1 cellular context compared by ENCODE assay signal in genomic region chr19:1027953-1028902, GRCh38.
TF ChIP-seq lines count a peak whose summit lies in the region.

No MANE protein-coding gene starts in this region.

TF ChIP-seq in K562, 482 proteins besides CTCF, POLR2A, EP300 and RAD21 (continued from another document and continues in another):
- peak; percentile 80; the same call in 1 of the 2 replicates for TF ChIP-seq TFAP4 (CRISPR knock-in tag; IDR thresholded peaks at IDR 0.05; ENCODE audit: borderline replicate concordance)
- peak; percentile 48; the same call in 1 of the 2 replicates for TF ChIP-seq RB1 (IDR thresholded peaks at IDR 0.05; ENCODE audit: low read depth)
- no peak for TF ChIP-seq SAP30 (IDR thresholded peaks at IDR 0.05; ENCODE audit: borderline replicate concordance, insufficient read depth, low read depth, low read length, poor library complexity, severe bottlenecking)
- peak; percentile 38 for TF ChIP-seq RBM25 (IDR thresholded peaks at IDR 0.05; ENCODE audit: low read depth, low read length, severe bottlenecking)
- peak in 1 of 3 experiments; percentile 90; a peak in 2 of 6 replicates for TF ChIP-seq ZBTB11 (CRISPR knock-in tag; IDR thresholded peaks at IDR 0.05)
- TF ChIP-seq POLR2AphosphoS5 (IDR thresholded peaks at IDR 0.05; ENCODE audit: control insufficient read depth, insufficient read depth, low read depth, low read length): peak; percentile 46; the same call in 1 of the 2 replicates
- TF ChIP-seq ZFP36 (IDR thresholded peaks at IDR 0.05; ENCODE audit: low read depth, low read length, partially characterized antibody): peak; percentile 92
- TF ChIP-seq SMARCA5 (IDR thresholded peaks at IDR 0.05): peak; percentile 60; the same call in 1 of the 2 replicates
- no peak for TF ChIP-seq KLF10 (CRISPR knock-in tag; IDR thresholded peaks at IDR 0.05)
- peak; percentile 84 for TF ChIP-seq ZBTB40 (IDR thresholded peaks at IDR 0.05)
- TF ChIP-seq ZBTB40 (CRISPR knock-in tag; IDR thresholded peaks at IDR 0.05): no peak
- TF ChIP-seq HMG20A (CRISPR knock-in tag; conservative IDR thresholded peaks at IDR 0.05): no peak
- TF ChIP-seq CHCHD3 (CRISPR knock-in tag; IDR thresholded peaks at IDR 0.05): no peak
- 0 out of 4 replicates have a peak, but pooled peaks of 1 of the 2 experiments have one; percentile 7 for TF ChIP-seq RCOR1 (IDR thresholded peaks at IDR 0.05; ENCODE audit: borderline replicate concordance in 1 of 2, low read depth in 2 of 2, low read length in 2 of 2)
- no peak for TF ChIP-seq NR2C1 (IDR thresholded peaks at IDR 0.05)
- peak; percentile 27; the same call in 1 of the 2 replicates for TF ChIP-seq NR2C1 (tag; IDR thresholded peaks at IDR 0.05)
- TF ChIP-seq HCFC1 (IDR thresholded peaks at IDR 0.05; ENCODE audit: low read depth, low read length): 0 out of 2 replicates have a peak, but pooled peaks have one; percentile 2
- TF ChIP-seq ARID1B (IDR thresholded peaks at IDR 0.05): peak; percentile 33; the same call in 1 of the 2 replicates
- TF ChIP-seq CBX1 (IDR thresholded peaks at IDR 0.05; ENCODE audit: low read depth): peak; percentile 78
- peak; percentile 37 for TF ChIP-seq DACH1 (IDR thresholded peaks at IDR 0.05; ENCODE audit: partially characterized antibody)
- TF ChIP-seq TCF7 (IDR thresholded peaks at IDR 0.05; ENCODE audit: borderline replicate concordance): peak; percentile 15; the same call in 1 of the 2 replicates
- no peak for TF ChIP-seq ZNF212 (CRISPR knock-in tag; IDR thresholded peaks at IDR 0.05)
- TF ChIP-seq KAT2B (IDR thresholded peaks at IDR 0.05; ENCODE audit: low read depth, low read length): no peak
- peak; percentile 97 for TF ChIP-seq VEZF1 (CRISPR knock-in tag; IDR thresholded peaks at IDR 0.05)
- peak; percentile 45 for TF ChIP-seq RBM22 (IDR thresholded peaks at IDR 0.05; ENCODE audit: low read depth, low read length, poor library complexity, severe bottlenecking)
- no peak for TF ChIP-seq RBM34 (IDR thresholded peaks at IDR 0.05; ENCODE audit: borderline replicate concordance, insufficient read depth, low read length)
- TF ChIP-seq ASH1L (IDR thresholded peaks at IDR 0.05; ENCODE audit: borderline replicate concordance, low read depth, partially characterized antibody): no peak
- 0 out of 2 replicates have a peak, but pooled peaks have one; percentile 62 for TF ChIP-seq ETV5 (CRISPR knock-in tag; IDR thresholded peaks at IDR 0.05; ENCODE audit: low read depth)
- peak; percentile 50; the same call in 1 of the 2 replicates for TF ChIP-seq ETV1 (tag; conservative IDR thresholded peaks at IDR 0.05; ENCODE audit: low read depth)
- TF ChIP-seq GABPA (tag; conservative IDR thresholded peaks at IDR 0.05; ENCODE audit: low read depth): peak; percentile 93
- TF ChIP-seq LEF1 (IDR thresholded peaks at IDR 0.05): 0 out of 2 replicates have a peak, but pooled peaks have one; percentile 32
- 0 out of 2 replicates have a peak, but pooled peaks have one; percentile 45 for TF ChIP-seq PRMT5 (CRISPR knock-in tag; IDR thresholded peaks at IDR 0.05)
- peak; percentile 63 for TF ChIP-seq TEAD4 (IDR thresholded peaks at IDR 0.05; ENCODE audit: low read length)
- no peak for TF ChIP-seq TEAD4 (CRISPR knock-in tag; IDR thresholded peaks at IDR 0.05; ENCODE audit: borderline replicate concordance)
- peak; percentile 17 for TF ChIP-seq RBBP5 (IDR thresholded peaks at IDR 0.05; ENCODE audit: borderline replicate concordance, insufficient read depth, low read length, poor library complexity, severe bottlenecking)
- TF ChIP-seq PHF8 (IDR thresholded peaks at IDR 0.05; ENCODE audit: borderline replicate concordance, low read length): peak; percentile 24; the same call in 1 of the 2 replicates
- no peak for TF ChIP-seq THRB (CRISPR knock-in tag; conservative IDR thresholded peaks at IDR 0.05)
- peak; percentile 20 for TF ChIP-seq TAF1 (IDR thresholded peaks at IDR 0.05; ENCODE audit: control insufficient read depth, extremely low read depth, insufficient read depth, low read length, severe bottlenecking)
- no peak for TF ChIP-seq ZNF395 (CRISPR knock-in tag; IDR thresholded peaks at IDR 0.05)
- TF ChIP-seq MNT (conservative IDR thresholded peaks at IDR 0.05): peak in 1 of 2 experiments; percentile 65; a peak in 2 of 4 replicates
- peak; percentile 44 to 80; a peak in 3 of 4 replicates for TF ChIP-seq TEAD1 (CRISPR knock-in tag; IDR thresholded peaks at IDR 0.05)
- no peak for TF ChIP-seq IFI16 (CRISPR knock-in tag; IDR thresholded peaks at IDR 0.05)
